Comparison of ENCODE assay signal across 1 cellular context in the genomic region with DNA sequence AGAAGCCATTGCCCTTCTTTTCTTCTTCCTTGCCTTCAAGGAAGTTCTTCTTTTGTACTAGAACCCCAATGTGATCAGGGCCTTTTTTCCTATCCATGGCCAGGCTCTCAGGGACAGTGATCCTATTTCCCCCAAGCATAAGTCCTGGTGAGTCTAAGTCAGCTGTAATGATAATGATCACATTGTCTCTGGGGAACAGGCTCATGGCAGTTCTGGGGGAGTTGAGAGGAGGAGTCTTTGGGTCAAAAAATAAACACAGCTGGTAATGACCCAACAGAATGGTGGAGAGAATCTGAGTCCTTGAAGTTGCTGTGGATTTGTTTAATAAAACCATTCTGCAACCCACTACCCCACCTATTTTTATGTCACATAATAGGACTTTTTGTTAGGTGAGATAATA.
TF ChIP-seq lines count a peak whose summit lies in the region.

No MANE protein-coding gene starts in this region.

TF ChIP-seq in IMR-90, 13 proteins besides CTCF, POLR2A, EP300 and RAD21 (continued from another document):
- TF ChIP-seq RCOR1 (IDR thresholded peaks at IDR 0.05; ENCODE audit: insufficient replicate concordance, low read length) (no peak), MXI1 (IDR thresholded peaks at IDR 0.05; ENCODE audit: borderline replicate concordance, low read depth, low read length) (no peak), MAFK (IDR thresholded peaks at IDR 0.05; ENCODE audit: low read depth, low read length) (no peak), ELK1 (IDR thresholded peaks at IDR 0.05; ENCODE audit: borderline replicate concordance, low read depth, low read length) (no peak), FOS (IDR thresholded peaks at IDR 0.05; ENCODE audit: low read depth, low read length) (no peak), BHLHE40 (IDR thresholded peaks at IDR 0.05; ENCODE audit: low read depth, low read length) (no peak), CEBPB (IDR thresholded peaks at IDR 0.05; ENCODE audit: low read depth, low read length) (no peak)
